8 cellular contexts compared by ENCODE assay signal in genomic region chr15:65028921-65029735, GRCh38. TPM values are rescaled to one million over a fixed set of nuclear protein-coding genes. Genes with fewer than 3 reads are reported as not detected.
A peak's percentile ranks its signal among the peaks of the same experiment; 100 is the strongest.
DNase-seq lines count a peak whose midpoint lies in the region; ATAC-seq and TF ChIP-seq lines count a peak whose summit lies in the region.

MTFMT (minus strand) TSS chr15:65029639; CDS start chr15:65029613, 26 bp downstream.

- TF ChIP-seq RAD21 in liver (IDR thresholded peaks at IDR 0.05), result peak in 1 of 2 donors; percentile 29

- H3K4me3 ChIP-seq in A673 (ENCODE audit: low read depth, low read length, poor library complexity, severe bottlenecking) (peak within 1 kb of the TSS; percentile 75), liver (ENCODE audit: low read depth in 1 of 3, low read length in 3 of 3) (peak within 1 kb of the TSS; percentile 59 to 92 (median 79))

- TF ChIP-seq CTCF in A673 (conservative IDR thresholded peaks at IDR 0.05; ENCODE audit: low read depth, low read length) (no peak), liver (IDR thresholded peaks at IDR 0.05; ENCODE audit: low read depth, low read length, missing input control) (no peak)

- H3K36me3 ChIP-seq in A673 (ENCODE audit: insufficient read depth, low read length, poor library complexity, severe bottlenecking) (peaks cover 12% of the 10 kb centered on the region), liver (ENCODE audit: control insufficient read depth in 4 of 4, insufficient read depth in 3 of 4, low read depth in 1 of 4, low read length in 3 of 4) (peaks cover 2 to 17% (median 7%) of the 10 kb centered on the region in 4 donors)

- peak within 1 kb of the TSS; percentile 86 for H3K4me3 Mint-ChIP-seq in dendritic cell treated with granulocyte-macrophage colony-stimulating factor and Interleukin-4, amounts not matched to agents 40 ng/mL and 50 ng/mL, for 4 days

- WGBS in liver, result under 1% methylated on average over 73 of the region's 73 CpGs

- intact Hi-C loops in A673 (cut with micrococcal nuclease; ENCODE audit: unreplicated experiment), result loop anchor here (10.0 kb wide), 1 partner anchor 294 kb away; no protein-coding TSS in a partner anchor
- intact Hi-C loops in dendritic cell treated with granulocyte-macrophage colony-stimulating factor and Interleukin-4, amounts not matched to agents 40 ng/mL and 50 ng/mL, for 4 days (cut with micrococcal nuclease), result loop anchor here (5.0 kb wide), 1 partner anchor 47 kb away; no protein-coding TSS in a partner anchor

- no TSS peak for BruUV-seq in A673 (replicated peaks; lab: Mats Ljungman, UMichigan)

- ATAC-seq in GM18519 (IDR thresholded peaks at IDR 0.05; ENCODE audit: low FRiP score, unreplicated experiment), result peak; percentile 51
- peak; percentile 65 for ATAC-seq in HG03108 (IDR thresholded peaks at IDR 0.05; ENCODE audit: unreplicated experiment)

- no peaks in the 10 kb centered on the region for H3K9me3 Mint-ChIP-seq in dendritic cell treated with granulocyte-macrophage colony-stimulating factor and Interleukin-4, amounts not matched to agents 40 ng/mL and 50 ng/mL, for 4 days

- H3K27me3 Mint-ChIP-seq in dendritic cell treated with granulocyte-macrophage colony-stimulating factor and Interleukin-4, amounts not matched to agents 40 ng/mL and 50 ng/mL, for 4 days, result peaks cover 19% of the 10 kb centered on the region

- CTCF ChIA-PET in A673 (lab: Charles Lee), result no interaction called here

- peak within 1 kb of the TSS; percentile 83 to 90 for H3K9ac ChIP-seq in liver (ENCODE audit: low read depth in 1 of 2, low read length in 2 of 2)

- peak within 1 kb of the TSS; percentile 86 for H3K27ac ChIP-seq in A673 (ENCODE audit: low read depth, low read length, poor library complexity, severe bottlenecking)
- peak within 1 kb of the TSS; percentile 28 to 72 for H3K27ac ChIP-seq in liver (ENCODE audit: low read depth in 1 of 2, low read length in 2 of 2)

- H3K4me1 ChIP-seq in A673 (ENCODE audit: insufficient read depth, low read length, poor library complexity, severe bottlenecking) (peaks cover 10% of the 10 kb centered on the region), liver (ENCODE audit: control insufficient read depth in 4 of 4, insufficient read depth in 4 of 4, low read length in 3 of 4) (peaks cover 3 to 32% (median 25%) of the 10 kb centered on the region in 4 donors)

- H3K27me3 ChIP-seq in A673 (replicated peaks; ENCODE audit: insufficient read depth, low read depth, low read length, poor library complexity) (no peaks in the 10 kb centered on the region), liver (ENCODE audit: control insufficient read depth in 4 of 4, insufficient read depth in 4 of 4, low read length in 3 of 4) (no peaks in the 10 kb centered on the region)

- peak within 1 kb of the TSS; percentile 80 for H3K27ac Mint-ChIP-seq in dendritic cell treated with granulocyte-macrophage colony-stimulating factor and Interleukin-4, amounts not matched to agents 40 ng/mL and 50 ng/mL, for 4 days

- H3K36me3 Mint-ChIP-seq in dendritic cell treated with granulocyte-macrophage colony-stimulating factor and Interleukin-4, amounts not matched to agents 40 ng/mL and 50 ng/mL, for 4 days (ENCODE audit: low read depth), result peaks cover 40% of the 10 kb centered on the region

- DNase-seq in A673 (ENCODE audit: low spot score) (peak; percentile 93), NCI-H526 (lab: John Stamatoyannopoulos, UW) (peak; percentile 58 to 91)
- peak; percentile 88 to 90 for DNase-seq in activated CD4-positive, alpha-beta T cell treated with anti-CD3 and anti-CD28 coated beads, Interleukin-2, amount 50 U/mL, for 24 hours (ENCODE audit: low read depth in 1 of 2, low spot score in 1 of 2)
- peak; percentile 93 to 96 for DNase-seq in stimulated activated CD4-positive, alpha-beta T cell treated with anti-CD3 and anti-CD28 coated beads, Interleukin-2, amount 100 ng/mL, for 48 hours

- no peaks in the 10 kb centered on the region for H3K9me3 ChIP-seq in A673 (ENCODE audit: low read depth, low read length, poor library complexity, severe bottlenecking)
- no peaks in the 10 kb centered on the region for H3K9me3 ChIP-seq in liver (ENCODE audit: control insufficient read depth in 4 of 4, low read length in 3 of 4)

- POLR2A ChIA-PET in A673 (lab: Charles Lee; ENCODE audit: low non-redundant PET), result no interaction called here

- peaks cover 44% of the 10 kb centered on the region for H3K4me1 Mint-ChIP-seq in dendritic cell treated with granulocyte-macrophage colony-stimulating factor and Interleukin-4, amounts not matched to agents 40 ng/mL and 50 ng/mL, for 4 days (ENCODE audit: low read depth)

TF ChIP-seq in liver, 16 proteins besides CTCF, POLR2A, EP300 and RAD21:
- TF ChIP-seq YY1 (IDR thresholded peaks at IDR 0.05), result no peak
- no peak for TF ChIP-seq SP1 (IDR thresholded peaks at IDR 0.05)
- no peak for TF ChIP-seq FOXA1 (IDR thresholded peaks at IDR 0.05)
- no peak for TF ChIP-seq HNF4A (conservative IDR thresholded peaks at IDR 0.05)
- no peak for TF ChIP-seq TAF1 (conservative IDR thresholded peaks at IDR 0.05)
- no peak for TF ChIP-seq EGR1 (IDR thresholded peaks at IDR 0.05; ENCODE audit: low read depth in 2 of 2)
- TF ChIP-seq REST (IDR thresholded peaks at IDR 0.05), result peak; percentile 13
- no peak for TF ChIP-seq RXRA (IDR thresholded peaks at IDR 0.05)

RNA-seq across cellular contexts. Expression of gene MTFMT, which starts in this region (rescaled TPM):
- total RNA-seq in A673 (2021), result 26.2 and 32.1 TPM in 2 replicates
- total RNA-seq in liver, result 10 to 100 TPM in 1 of 2 donors, 1 to 10 TPM in 1; 6.8 to 14.7 TPM
- polyA plus RNA-seq in liver, result 1 to 10 TPM; 8.1 to 8.7 TPM

Comparison
In these comparisons a context has a peak if more than half of its experiments do, and no peak if none do; other contexts are left out.
1. Peak in every context shown above with its lines: DNase-seq, ATAC-seq, H3K4me3 ChIP-seq and H3K27ac ChIP-seq.